ENCODE assay signal across 23 cellular contexts in genomic region chr16:27472091-27473020, GRCh38.
DNase-seq lines count a peak whose midpoint lies in the region; ATAC-seq, FAIRE-seq and TF ChIP-seq lines count a peak whose summit lies in the region.
"Had no signal": no experiment of that assay in that cellular context is flagged by ENCODE, and none has a peak within 500 bp of the region (broad histone marks: within the 10 kb centered on the region; RNA-seq: fewer than 3 reads in every experiment).

No MANE protein-coding gene starts in this region.

- BruUV-seq in MCF 10A (replicated peaks; lab: Mats Ljungman, UMichigan) (no TSS peak), mammary epithelial cell (replicated peaks; lab: Mats Ljungman, UMichigan) (no TSS peak)

- DNase-seq in MCF 10A (ENCODE audit: unreplicated experiment), result no peak
- no peak for DNase-seq in mammary epithelial cell
- no peak for DNase-seq in activated CD8-positive, alpha-beta T cell treated with anti-CD3 and anti-CD28 coated beads, Interleukin-2, amount 10 ng/mL, durations not matched to agents 7 days and 5 days
- DNase-seq in immature natural killer cell, result no peak
- no peak for DNase-seq in stimulated activated naive B cell treated with anti-CD40 and anti-IgM and Interleukin-4, amounts not matched to agents 10 μg/mL and 1 μg/mL and 100 μg/mL, for 72 hours
- DNase-seq in frontal cortex (ENCODE audit: low spot score in 2 of 2), result no peak
- DNase-seq in NCI-H1105 (lab: John Stamatoyannopoulos, UW), result no peak
- DNase-seq: ACHN; activated CD4-positive, alpha-beta T cell treated with anti-CD3 and anti-CD28 coated beads, Interleukin-2, amount 50 U/mL, for 1 hour; activated naive CD4-positive, alpha-beta T cell treated with anti-CD3 and anti-CD28 coated beads, Interleukin-2, amount 10 ng/mL, durations not matched to agents 7 days and 5 days; activated T-cell treated with anti-CD3 and anti-CD28 coated beads for 4 hours; body of pancreas; cortex of kidney; DMS53; gastrocnemius medialis; left colon; NCI-H187 had no signal

- POLR2A ChIA-PET in MCF 10A (lab: Yijun Ruan, JAX), result no interaction called here
- POLR2A ChIA-PET in activated CD8-positive, alpha-beta T cell treated with anti-CD3 and anti-CD28 coated beads, Interleukin-2, amount 10 ng/mL, durations not matched to agents 7 days and 5 days (lab: Charles Lee), result no interaction called here

- H3K9me3 ChIP-seq in mammary epithelial cell (replicated peaks; ENCODE audit: insufficient read depth, low read length), result no peaks in the 10 kb centered on the region
- H3K9me3 ChIP-seq: body of pancreas, gastrocnemius medialis had no signal

- WGBS in mammary epithelial cell (ENCODE audit: low coverage, missing lambda C conversion rate), result 89% methylated on average over 11 of the region's 15 CpGs

- no peak overlapping the region for H2AFZ ChIP-seq in mammary epithelial cell (ENCODE audit: low read depth, low read length)
- H2AFZ ChIP-seq: neural progenitor cell had no signal

- H3K36me3 ChIP-seq in mammary epithelial cell (ENCODE audit: insufficient read depth, low read length), result peaks cover 31% of the 10 kb centered on the region

- H3K4me1 Mint-ChIP-seq in MCF 10A (ENCODE audit: insufficient read depth, unreplicated experiment) (no peaks in the 10 kb centered on the region), immature natural killer cell (peaks cover 0 to 4% of the 10 kb centered on the region in 2 donors)
- no peaks in the 10 kb centered on the region for H3K4me1 Mint-ChIP-seq in activated CD8-positive, alpha-beta T cell treated with anti-CD3 and anti-CD28 coated beads, Interleukin-2, amount 10 ng/mL, durations not matched to agents 7 days and 5 days (ENCODE audit: low read depth)
- peaks cover 10 to 12% of the 10 kb centered on the region in 2 donors for H3K4me1 Mint-ChIP-seq in stimulated activated naive B cell treated with anti-CD40 and anti-IgM and Interleukin-4, amounts not matched to agents 10 μg/mL and 1 μg/mL and 100 μg/mL, for 72 hours
- H3K4me1 Mint-ChIP-seq: activated naive CD4-positive, alpha-beta T cell treated with anti-CD3 and anti-CD28 coated beads, Interleukin-2, amount 10 ng/mL, durations not matched to agents 7 days and 5 days; CD14-positive monocyte; mesothelial cell of epicardium; neural progenitor cell had no signal

- ATAC-seq in activated CD8-positive, alpha-beta T cell treated with anti-CD3 and anti-CD28 coated beads, Interleukin-2, amount 10 ng/mL, durations not matched to agents 7 days and 5 days, result no peak
- no peak for ATAC-seq in stimulated activated naive B cell treated with anti-CD40 and anti-IgM and Interleukin-4, amounts not matched to agents 10 μg/mL and 1 μg/mL and 100 μg/mL, for 72 hours (replicated peaks)
- no peak for ATAC-seq in HG02884 (IDR thresholded peaks at IDR 0.05; ENCODE audit: unreplicated experiment)
- ATAC-seq: body of pancreas, gastrocnemius medialis, left colon had no signal

- H3K9me3 Mint-ChIP-seq in MCF 10A (ENCODE audit: unreplicated experiment), result no peaks in the 10 kb centered on the region
- no peaks in the 10 kb centered on the region for H3K9me3 Mint-ChIP-seq in activated CD8-positive, alpha-beta T cell treated with anti-CD3 and anti-CD28 coated beads, Interleukin-2, amount 10 ng/mL, durations not matched to agents 7 days and 5 days (ENCODE audit: insufficient read depth)
- no peaks in the 10 kb centered on the region for H3K9me3 Mint-ChIP-seq in immature natural killer cell
- no peaks in the 10 kb centered on the region for H3K9me3 Mint-ChIP-seq in stimulated activated naive B cell treated with anti-CD40 and anti-IgM and Interleukin-4, amounts not matched to agents 10 μg/mL and 1 μg/mL and 100 μg/mL, for 72 hours
- H3K9me3 Mint-ChIP-seq: activated naive CD4-positive, alpha-beta T cell treated with anti-CD3 and anti-CD28 coated beads, Interleukin-2, amount 10 ng/mL, durations not matched to agents 7 days and 5 days; neural progenitor cell had no signal

- H3K27me3 ChIP-seq in mammary epithelial cell (ENCODE audit: insufficient read depth, low read length), result no peaks in the 10 kb centered on the region
- H3K27me3 ChIP-seq: body of pancreas, gastrocnemius medialis, neural progenitor cell had no signal

- H3K27ac ChIP-seq in mammary epithelial cell (ENCODE audit: insufficient read depth, low read depth, low read length), result no peak overlapping the region
- H3K27ac ChIP-seq: body of pancreas, HL-60, neural progenitor cell had no signal

- no peak for TF ChIP-seq CTCF in MCF 10A (IDR thresholded peaks at IDR 0.05; ENCODE audit: unreplicated experiment)
- TF ChIP-seq CTCF in mammary epithelial cell (conservative IDR thresholded peaks at IDR 0.05 in 1 of 2, IDR thresholded peaks at IDR 0.05 in 1 of 2; ENCODE audit: extremely low read depth in 1 of 2, insufficient read depth in 1 of 2, low read depth in 1 of 2, low read length in 2 of 2), result no peak

- CTCF ChIA-PET in MCF 10A (lab: Yijun Ruan, JAX) (no interaction called here), mammary epithelial cell (lab: Charles Lee; ENCODE audit: low non-redundant PET) (no interaction called here)
- CTCF ChIA-PET in activated CD8-positive, alpha-beta T cell treated with anti-CD3 and anti-CD28 coated beads, Interleukin-2, amount 10 ng/mL, durations not matched to agents 7 days and 5 days (lab: Charles Lee), result no interaction called here

- H3K4me3 Mint-ChIP-seq in MCF 10A (ENCODE audit: unreplicated experiment) (no peak overlapping the region), immature natural killer cell (no peak overlapping the region)
- no peak overlapping the region for H3K4me3 Mint-ChIP-seq in activated CD8-positive, alpha-beta T cell treated with anti-CD3 and anti-CD28 coated beads, Interleukin-2, amount 10 ng/mL, durations not matched to agents 7 days and 5 days
- H3K4me3 Mint-ChIP-seq in stimulated activated naive B cell treated with anti-CD40 and anti-IgM and Interleukin-4, amounts not matched to agents 10 μg/mL and 1 μg/mL and 100 μg/mL, for 72 hours, result no peak overlapping the region
- H3K4me3 Mint-ChIP-seq: activated naive CD4-positive, alpha-beta T cell treated with anti-CD3 and anti-CD28 coated beads, Interleukin-2, amount 10 ng/mL, durations not matched to agents 7 days and 5 days; CD14-positive monocyte; mesothelial cell of epicardium; neural progenitor cell had no signal

- intact Hi-C loops in MCF 10A (cut with micrococcal nuclease), result no loop called here
- intact Hi-C loops in mammary epithelial cell (cut with micrococcal nuclease), result no loop called here

- H3K27ac Mint-ChIP-seq in MCF 10A (ENCODE audit: low read depth, unreplicated experiment), result peak overlapping the region; percentile 31
- peak overlapping the region; percentile 1 for H3K27ac Mint-ChIP-seq in activated CD8-positive, alpha-beta T cell treated with anti-CD3 and anti-CD28 coated beads, Interleukin-2, amount 10 ng/mL, durations not matched to agents 7 days and 5 days
- H3K27ac Mint-ChIP-seq in immature natural killer cell, result peak overlapping the region in 4 of 6 donors; percentile 37 to 77 (median 55)
- peak overlapping the region; percentile 52 for H3K27ac Mint-ChIP-seq in stimulated activated naive B cell treated with anti-CD40 and anti-IgM and Interleukin-4, amounts not matched to agents 10 μg/mL and 1 μg/mL and 100 μg/mL, for 72 hours
- H3K27ac Mint-ChIP-seq: activated naive CD4-positive, alpha-beta T cell treated with anti-CD3 and anti-CD28 coated beads, Interleukin-2, amount 10 ng/mL, durations not matched to agents 7 days and 5 days; mesothelial cell of epicardium; neural progenitor cell had no signal

- H3K27me3 Mint-ChIP-seq in MCF 10A (ENCODE audit: insufficient read depth, unreplicated experiment) (no peaks in the 10 kb centered on the region), immature natural killer cell (ENCODE audit: low read depth in 3 of 3) (peaks cover 0 to 2% (median 1%) of the 10 kb centered on the region in 3 donors)
- no peaks in the 10 kb centered on the region for H3K27me3 Mint-ChIP-seq in activated CD8-positive, alpha-beta T cell treated with anti-CD3 and anti-CD28 coated beads, Interleukin-2, amount 10 ng/mL, durations not matched to agents 7 days and 5 days (ENCODE audit: low read depth)
- H3K27me3 Mint-ChIP-seq in stimulated activated naive B cell treated with anti-CD40 and anti-IgM and Interleukin-4, amounts not matched to agents 10 μg/mL and 1 μg/mL and 100 μg/mL, for 72 hours, result no peaks in the 10 kb centered on the region
- H3K27me3 Mint-ChIP-seq: activated naive CD4-positive, alpha-beta T cell treated with anti-CD3 and anti-CD28 coated beads, Interleukin-2, amount 10 ng/mL, durations not matched to agents 7 days and 5 days had no signal

- no peak overlapping the region for H3K9ac ChIP-seq in mammary epithelial cell (ENCODE audit: insufficient read depth, low read length)
- H3K9ac ChIP-seq: neural progenitor cell had no signal

- no peaks in the 10 kb centered on the region for H3K79me2 ChIP-seq in mammary epithelial cell (ENCODE audit: insufficient read depth, low read length)

- in situ Hi-C loops in mammary epithelial cell (cut with MboI; ENCODE audit: low sequenced_read_pairs in 2 of 2), result loop anchor here in 1 of 2 donors (25.0 kb wide), 1 partner anchor 235 kb away; no protein-coding TSS in a partner anchor

- dilution Hi-C loops in mammary epithelial cell (cut with HindIII; ENCODE audit: low sequenced_read_pairs), result no loop called here

- FAIRE-seq in frontal cortex (lab: Jason Lieb, UNC), result no peak
- FAIRE-seq: GM12892 had no signal

- no peak overlapping the region for H3K4me3 ChIP-seq in mammary epithelial cell (replicated peaks in 1 of 3; ENCODE audit: insufficient read depth in 1 of 3, low read depth in 2 of 3, low read length in 3 of 3)
- H3K4me3 ChIP-seq: body of pancreas, gastrocnemius medialis, neural progenitor cell had no signal

- H3K4me1 ChIP-seq in mammary epithelial cell (ENCODE audit: insufficient read depth, low read length), result peaks cover 9% of the 10 kb centered on the region
- H3K4me1 ChIP-seq: body of pancreas, gastrocnemius medialis, neural progenitor cell had no signal

- no peak overlapping the region for H3K4me2 ChIP-seq in mammary epithelial cell (ENCODE audit: insufficient read depth, low read depth, low read length)
- H3K4me2 ChIP-seq: neural progenitor cell had no signal

- no peaks in the 10 kb centered on the region for H4K20me1 ChIP-seq in mammary epithelial cell (ENCODE audit: insufficient read depth, low read length)

- peaks cover 92% of the 10 kb centered on the region for H3K36me3 Mint-ChIP-seq in MCF 10A (ENCODE audit: insufficient read depth, unreplicated experiment)
- peaks cover 72% of the 10 kb centered on the region for H3K36me3 Mint-ChIP-seq in activated CD8-positive, alpha-beta T cell treated with anti-CD3 and anti-CD28 coated beads, Interleukin-2, amount 10 ng/mL, durations not matched to agents 7 days and 5 days (ENCODE audit: low read depth)
- H3K36me3 Mint-ChIP-seq in immature natural killer cell, result peaks cover 47 to 81% (median 48%) of the 10 kb centered on the region in 3 donors
- H3K36me3 Mint-ChIP-seq in stimulated activated naive B cell treated with anti-CD40 and anti-IgM and Interleukin-4, amounts not matched to agents 10 μg/mL and 1 μg/mL and 100 μg/mL, for 72 hours, result peaks cover 79 to 84% of the 10 kb centered on the region in 2 donors

Comparison
In these comparisons a context has a peak if more than half of its experiments do, and no peak if none do; other contexts are left out.
1. H3K27ac Mint-ChIP-seq: peak in every context shown above with its lines; median percentile 55 in immature natural killer cell; 52 in stimulated activated naive B cell treated with anti-CD40 and anti-IgM and Interleukin-4, amounts not matched to agents 10 μg/mL and 1 μg/mL and 100 μg/mL, for 72 hours; 31 in MCF 10A; 1 in activated CD8-positive, alpha-beta T cell treated with anti-CD3 and anti-CD28 coated beads, Interleukin-2, amount 10 ng/mL, durations not matched to agents 7 days and 5 days.